Comparison of ENCODE assay signal across 19 cellular contexts in genomic region chr13:112168771-112169170, GRCh38.
"Had no signal": no experiment of that assay in that cellular context is flagged by ENCODE, and none has a peak within 500 bp of the region (broad histone marks: within the 10 kb centered on the region; RNA-seq: fewer than 3 reads in every experiment).

No MANE protein-coding gene starts in this region.

- DNase-seq: activated CD4-positive, alpha-beta T cell treated with anti-CD3 and anti-CD28 coated beads for 4 hours; activated naive CD4-positive, alpha-beta T cell treated with anti-CD3 and anti-CD28 coated beads, Interleukin-2, amount 10 ng/mL, durations not matched to agents 7 days and 5 days; cerebellar nuclear complex; effector CD8-positive, alpha-beta T cell; foreskin fibroblast; hippocampal formation; kidney; left ventricle myocardium inferior; stimulated activated CD4-positive, alpha-beta T cell treated with anti-CD3 and anti-CD28 coated beads, Interleukin-15, amount 100 ng/mL, for 24 hours; stimulated activated CD4-positive, alpha-beta T cell treated with anti-CD3 and anti-CD28 coated beads, Interleukin-4, amount 100 ng/mL, for 1 hour; stimulated activated naive B cell treated with anti-CD40 and anti-IgM and Interleukin-4, amounts not matched to agents 10 μg/mL and 1 μg/mL and 100 μg/mL, for 72 hours; uterus had no signal

- H3K4me1 ChIP-seq: ascending aorta, breast epithelium, right atrium auricular region, tibial artery, uterus had no signal

- H3K36me3 ChIP-seq: ascending aorta, breast epithelium, left ventricle myocardium inferior, right atrium auricular region, tibial artery, uterus had no signal

- H3K27ac Mint-ChIP-seq: activated naive CD4-positive, alpha-beta T cell treated with anti-CD3 and anti-CD28 coated beads, Interleukin-2, amount 10 ng/mL, durations not matched to agents 7 days and 5 days; memory B cell; naive thymus-derived CD8-positive, alpha-beta T cell; progenitor cell of endocrine pancreas; stimulated activated naive B cell treated with anti-CD40 and anti-IgM and Interleukin-4, amounts not matched to agents 10 μg/mL and 1 μg/mL and 100 μg/mL, for 72 hours had no signal

- H3K27ac ChIP-seq: ascending aorta, breast epithelium, left ventricle myocardium inferior, right atrium auricular region, tibial artery, uterus had no signal

- H3K27me3 ChIP-seq: ascending aorta, right atrium auricular region, uterus had no signal

- H3K9me3 ChIP-seq: ascending aorta, breast epithelium, right atrium auricular region, tibial artery, uterus had no signal

- H3K4me3 Mint-ChIP-seq: activated naive CD4-positive, alpha-beta T cell treated with anti-CD3 and anti-CD28 coated beads, Interleukin-2, amount 10 ng/mL, durations not matched to agents 7 days and 5 days; memory B cell; naive thymus-derived CD8-positive, alpha-beta T cell; stimulated activated naive B cell treated with anti-CD40 and anti-IgM and Interleukin-4, amounts not matched to agents 10 μg/mL and 1 μg/mL and 100 μg/mL, for 72 hours had no signal

- H3K36me3 Mint-ChIP-seq: activated naive CD4-positive, alpha-beta T cell treated with anti-CD3 and anti-CD28 coated beads, Interleukin-2, amount 10 ng/mL, durations not matched to agents 7 days and 5 days; memory B cell; stimulated activated naive B cell treated with anti-CD40 and anti-IgM and Interleukin-4, amounts not matched to agents 10 μg/mL and 1 μg/mL and 100 μg/mL, for 72 hours had no signal

- H3K27me3 Mint-ChIP-seq: activated naive CD4-positive, alpha-beta T cell treated with anti-CD3 and anti-CD28 coated beads, Interleukin-2, amount 10 ng/mL, durations not matched to agents 7 days and 5 days had no signal

- ATAC-seq: naive thymus-derived CD8-positive, alpha-beta T cell; stimulated activated naive B cell treated with anti-CD40 and anti-IgM and Interleukin-4, amounts not matched to agents 10 μg/mL and 1 μg/mL and 100 μg/mL, for 72 hours had no signal

- H3K4me1 Mint-ChIP-seq: activated naive CD4-positive, alpha-beta T cell treated with anti-CD3 and anti-CD28 coated beads, Interleukin-2, amount 10 ng/mL, durations not matched to agents 7 days and 5 days; memory B cell; naive thymus-derived CD8-positive, alpha-beta T cell; stimulated activated naive B cell treated with anti-CD40 and anti-IgM and Interleukin-4, amounts not matched to agents 10 μg/mL and 1 μg/mL and 100 μg/mL, for 72 hours had no signal

- H3K4me3 ChIP-seq: ascending aorta, breast epithelium, left ventricle myocardium inferior, right atrium auricular region, tibial artery, uterus had no signal
